In genomic region chr9:122212473-122213004, GRCh38 we compare ENCODE assay signal across 22 cellular contexts. TPM values are rescaled to one million over a fixed set of nuclear protein-coding genes. Genes with fewer than 3 reads are reported as not detected.
DNase-seq lines count a peak whose midpoint lies in the region; TF ChIP-seq lines count a peak whose summit lies in the region.
"Had no signal": no experiment of that assay in that cellular context is flagged by ENCODE, and none has a peak within 500 bp of the region (broad histone marks: within the 10 kb centered on the region; RNA-seq: fewer than 3 reads in every experiment).

No MANE protein-coding gene starts in this region.

- no peaks in the 10 kb centered on the region for H3K79me2 ChIP-seq in osteoblast (ENCODE audit: insufficient read depth, low read length)

- no peak overlapping the region for H3K27ac Mint-ChIP-seq in activated CD4-positive, alpha-beta memory T cell treated with anti-CD3 and anti-CD28 coated beads for 36 hours
- H3K27ac Mint-ChIP-seq in activated CD4-positive, alpha-beta memory T cell treated with anti-CD3 and anti-CD28 coated beads, Interleukin-2, amount 10 ng/mL, durations not matched to agents 7 days and 5 days: no peak overlapping the region
- no peak overlapping the region for H3K27ac Mint-ChIP-seq in brain
- H3K27ac Mint-ChIP-seq: activated T-cell treated with anti-CD3 and anti-CD28 coated beads, Interleukin-2, amount 50 U/mL, for 24 hours had no signal

- H3K4me1 Mint-ChIP-seq in activated CD4-positive, alpha-beta memory T cell treated with anti-CD3 and anti-CD28 coated beads for 36 hours (ENCODE audit: low read depth): peaks cover 4% of the 10 kb centered on the region
- peaks cover 8% of the 10 kb centered on the region for H3K4me1 Mint-ChIP-seq in activated CD4-positive, alpha-beta memory T cell treated with anti-CD3 and anti-CD28 coated beads, Interleukin-2, amount 10 ng/mL, durations not matched to agents 7 days and 5 days
- peaks cover 15% of the 10 kb centered on the region for H3K4me1 Mint-ChIP-seq in brain

- TF ChIP-seq CTCF in NB4 (IDR thresholded peaks at IDR 0.05; ENCODE audit: low read depth, low read length): no peak
- TF ChIP-seq CTCF in brain (conservative IDR thresholded peaks at IDR 0.05): no peak
- no peak for TF ChIP-seq CTCF in osteoblast (IDR thresholded peaks at IDR 0.05; ENCODE audit: extremely low read depth, low read depth, low read length)
- no peak for TF ChIP-seq CTCF in colonic mucosa (IDR thresholded peaks at IDR 0.05)

- no peak for TF ChIP-seq POLR2A in NB4 (IDR thresholded peaks at IDR 0.05; ENCODE audit: extremely low read depth, insufficient read length)

- H3K4me1 ChIP-seq in osteoblast (ENCODE audit: insufficient read depth, low read length) (no peaks in the 10 kb centered on the region), colonic mucosa (peaks cover 8% of the 10 kb centered on the region)

- H3K4me3 ChIP-seq in NB4 (ENCODE audit: low read depth, low read length): peak overlapping the region; percentile 67
- H3K4me3 ChIP-seq in osteoblast (ENCODE audit: insufficient read depth, low read length): no peak overlapping the region
- H3K4me3 ChIP-seq in colonic mucosa: no peak overlapping the region

- H2AFZ ChIP-seq in osteoblast (ENCODE audit: low read length): no peak overlapping the region

- CTCF ChIA-PET in activated CD4-positive, alpha-beta memory T cell treated with anti-CD3 and anti-CD28 coated beads for 36 hours (lab: Charles Lee): no interaction called here
- CTCF ChIA-PET in activated CD4-positive, alpha-beta memory T cell treated with anti-CD3 and anti-CD28 coated beads, Interleukin-2, amount 10 ng/mL, durations not matched to agents 7 days and 5 days (lab: Charles Lee): interaction anchor here (0.5 kb wide), 1 partner anchor 60 kb away, joined by 3 read pairs; no protein-coding TSS in a partner anchor

- H4K20me1 ChIP-seq in osteoblast (ENCODE audit: insufficient read depth, low read length): no peaks in the 10 kb centered on the region

- H3K36me3 Mint-ChIP-seq in activated CD4-positive, alpha-beta memory T cell treated with anti-CD3 and anti-CD28 coated beads for 36 hours: no peaks in the 10 kb centered on the region
- no peaks in the 10 kb centered on the region for H3K36me3 Mint-ChIP-seq in activated CD4-positive, alpha-beta memory T cell treated with anti-CD3 and anti-CD28 coated beads, Interleukin-2, amount 10 ng/mL, durations not matched to agents 7 days and 5 days (ENCODE audit: low read depth)
- no peaks in the 10 kb centered on the region for H3K36me3 Mint-ChIP-seq in brain

- H3K27me3 ChIP-seq in osteoblast (ENCODE audit: insufficient read depth, low read length) (peaks cover 64% of the 10 kb centered on the region), colonic mucosa (peaks cover 54% of the 10 kb centered on the region)

- peaks cover 60% of the 10 kb centered on the region for H3K27me3 Mint-ChIP-seq in activated CD4-positive, alpha-beta memory T cell treated with anti-CD3 and anti-CD28 coated beads for 36 hours
- peaks cover 62% of the 10 kb centered on the region for H3K27me3 Mint-ChIP-seq in activated CD4-positive, alpha-beta memory T cell treated with anti-CD3 and anti-CD28 coated beads, Interleukin-2, amount 10 ng/mL, durations not matched to agents 7 days and 5 days
- H3K27me3 Mint-ChIP-seq in brain: peaks cover 93% of the 10 kb centered on the region

- H3K36me3 ChIP-seq in osteoblast (ENCODE audit: insufficient read depth, low read length): no peaks in the 10 kb centered on the region
- no peaks in the 10 kb centered on the region for H3K36me3 ChIP-seq in colonic mucosa
- H3K36me3 ChIP-seq: vagina had no signal

- POLR2A ChIA-PET in activated CD4-positive, alpha-beta memory T cell treated with anti-CD3 and anti-CD28 coated beads for 36 hours (lab: Charles Lee): no interaction called here
- POLR2A ChIA-PET in activated CD4-positive, alpha-beta memory T cell treated with anti-CD3 and anti-CD28 coated beads, Interleukin-2, amount 10 ng/mL, durations not matched to agents 7 days and 5 days (lab: Charles Lee): no interaction called here

- H3K4me2 ChIP-seq in osteoblast (ENCODE audit: insufficient read depth, low read length): no peak overlapping the region

- DNase-seq in activated CD4-positive, alpha-beta memory T cell treated with anti-CD3 and anti-CD28 coated beads for 36 hours: no peak
- no peak for DNase-seq in activated CD4-positive, alpha-beta memory T cell treated with anti-CD3 and anti-CD28 coated beads, Interleukin-2, amount 10 ng/mL, durations not matched to agents 7 days and 5 days
- no peak for DNase-seq in NB4 (ENCODE audit: low read depth)
- peak; percentile 67 for DNase-seq in osteoblast (ENCODE audit: insufficient read length, low spot score, missing footprints)
- DNase-seq in NCI-H446 treated with DMSO at 0.1 percent for 48 hours (lab: John Stamatoyannopoulos, UW): no peak
- no peak for DNase-seq in DMS79 treated with DMSO at 0.1 percent for 48 hours (lab: John Stamatoyannopoulos, UW)
- DNase-seq in colonic mucosa: no peak
- DNase-seq: activated CD4-positive, alpha-beta T cell treated with anti-CD3 and anti-CD28 coated beads for 48 hours; activated T-cell treated with anti-CD3 and anti-CD28 coated beads, Interleukin-2, amount 50 U/mL, for 24 hours; anterior cingulate cortex; Calu3; kidney glomerular epithelial cell; mesenchymal stem cell; NCI-H1436 treated with DMSO at 0.1 percent for 48 hours; right cardiac atrium; T1000 had no signal

- no peaks in the 10 kb centered on the region for H3K9me3 ChIP-seq in osteoblast (ENCODE audit: low read depth, low read length)
- H3K9me3 ChIP-seq in colonic mucosa: no peaks in the 10 kb centered on the region
- H3K9me3 ChIP-seq: vagina had no signal

- H3K4me3 Mint-ChIP-seq in activated CD4-positive, alpha-beta memory T cell treated with anti-CD3 and anti-CD28 coated beads for 36 hours: peak overlapping the region; percentile 18
- H3K4me3 Mint-ChIP-seq in activated CD4-positive, alpha-beta memory T cell treated with anti-CD3 and anti-CD28 coated beads, Interleukin-2, amount 10 ng/mL, durations not matched to agents 7 days and 5 days: no peak overlapping the region
- H3K4me3 Mint-ChIP-seq in brain: peak overlapping the region; percentile 54 to 79 (median 75)

- intact Hi-C loops in activated CD4-positive, alpha-beta memory T cell treated with anti-CD3 and anti-CD28 coated beads for 36 hours (cut with micrococcal nuclease): loop anchor here (10.0 kb wide), 1 partner anchor 132 kb away; no protein-coding TSS in a partner anchor
- intact Hi-C loops in colonic mucosa (cut with DNase I): no loop called here

- no peak overlapping the region for H3K27ac ChIP-seq in osteoblast (ENCODE audit: low read depth, low read length)
- H3K27ac ChIP-seq in colonic mucosa: no peak overlapping the region
- H3K27ac ChIP-seq: vagina had no signal

- no peaks in the 10 kb centered on the region for H3K9me3 Mint-ChIP-seq in activated CD4-positive, alpha-beta memory T cell treated with anti-CD3 and anti-CD28 coated beads for 36 hours
- no peaks in the 10 kb centered on the region for H3K9me3 Mint-ChIP-seq in activated CD4-positive, alpha-beta memory T cell treated with anti-CD3 and anti-CD28 coated beads, Interleukin-2, amount 10 ng/mL, durations not matched to agents 7 days and 5 days
- peaks cover 0 to 12% (median 4%) of the 10 kb centered on the region in 5 experiments for H3K9me3 Mint-ChIP-seq in brain
- H3K9me3 Mint-ChIP-seq: activated T-cell treated with anti-CD3 and anti-CD28 coated beads, Interleukin-2, amount 50 U/mL, for 24 hours had no signal

- H3K9ac ChIP-seq in colonic mucosa (ENCODE audit: low read depth in 2 of 2, low read length in 2 of 2): no peak overlapping the region

RNA-seq across cellular contexts. Expression of gene LHX6, which starts 16.2 kb away (rescaled TPM):
- not detected for total RNA-seq in activated CD4-positive, alpha-beta memory T cell treated with anti-CD3 and anti-CD28 coated beads for 36 hours
- total RNA-seq in activated CD4-positive, alpha-beta memory T cell treated with anti-CD3 and anti-CD28 coated beads, Interleukin-2, amount 10 ng/mL, durations not matched to agents 7 days and 5 days: not detected
- 2.6 TPM for polyA plus RNA-seq in brain (ENCODE audit: insufficient read depth, low read depth, low replicate concordance)
- total RNA-seq in osteoblast (not detected in 2 replicates), colonic mucosa (1 to 10 TPM; 1.1 to 1.2 TPM)
- total RNA-seq: chondrocyte, fibroblast of villous mesenchyme had no signal

RNA-seq across cellular contexts. Expression of gene RBM18, which starts 52.1 kb away (rescaled TPM):
- total RNA-seq in activated CD4-positive, alpha-beta memory T cell treated with anti-CD3 and anti-CD28 coated beads for 36 hours: 10 to 100 TPM; 25.1 to 25.9 TPM
- 10 to 100 TPM; 21.6 to 25.6 TPM for total RNA-seq in activated CD4-positive, alpha-beta memory T cell treated with anti-CD3 and anti-CD28 coated beads, Interleukin-2, amount 10 ng/mL, durations not matched to agents 7 days and 5 days
- 25.6 TPM for polyA plus RNA-seq in brain (ENCODE audit: insufficient read depth, low read depth, low replicate concordance)
- total RNA-seq in osteoblast (10.0 and 10.9 TPM in 2 replicates), colonic mucosa (10 to 100 TPM; 21.5 TPM)

RNA-seq across cellular contexts. Expression of gene MRRF, which starts 52.1 kb away (rescaled TPM):
- 10 to 100 TPM; 47.2 to 52.5 TPM for total RNA-seq in activated CD4-positive, alpha-beta memory T cell treated with anti-CD3 and anti-CD28 coated beads for 36 hours
- total RNA-seq in activated CD4-positive, alpha-beta memory T cell treated with anti-CD3 and anti-CD28 coated beads, Interleukin-2, amount 10 ng/mL, durations not matched to agents 7 days and 5 days: 10 to 100 TPM; 27.0 to 29.2 TPM
- 20.4 TPM for polyA plus RNA-seq in brain (ENCODE audit: insufficient read depth, low read depth, low replicate concordance)
- total RNA-seq in osteoblast (35.8 and 41.5 TPM in 2 replicates), colonic mucosa (10 to 100 TPM; 53.3 to 70.8 TPM)

RNA-seq across cellular contexts. Expression of gene MORN5, which starts 52.8 kb away (rescaled TPM):
- not detected for total RNA-seq in activated CD4-positive, alpha-beta memory T cell treated with anti-CD3 and anti-CD28 coated beads for 36 hours
- not detected for total RNA-seq in activated CD4-positive, alpha-beta memory T cell treated with anti-CD3 and anti-CD28 coated beads, Interleukin-2, amount 10 ng/mL, durations not matched to agents 7 days and 5 days
- polyA plus RNA-seq in brain (ENCODE audit: insufficient read depth, low read depth, low replicate concordance): 11.9 TPM
- total RNA-seq in osteoblast (0.36 TPM in 1 of 2 replicates, not detected in the other), colonic mucosa (1 to 10 TPM in 1 of 2 donors, not detected in 1; 7.0 TPM)
- total RNA-seq: Calu3, chondrocyte, fibroblast of villous mesenchyme, HT1080, right cardiac atrium, Right ventricle myocardium inferior, vagina had no signal

RNA-seq across cellular contexts. Expression of gene NDUFA8, which starts 53.0 kb away (rescaled TPM):
- 10 to 100 TPM; 48.3 to 53.3 TPM for total RNA-seq in activated CD4-positive, alpha-beta memory T cell treated with anti-CD3 and anti-CD28 coated beads for 36 hours
- 10 to 100 TPM; 36.1 to 37.0 TPM for total RNA-seq in activated CD4-positive, alpha-beta memory T cell treated with anti-CD3 and anti-CD28 coated beads, Interleukin-2, amount 10 ng/mL, durations not matched to agents 7 days and 5 days
- polyA plus RNA-seq in brain (ENCODE audit: insufficient read depth, low read depth, low replicate concordance): 207 TPM
- total RNA-seq in osteoblast (17.0 and 18.3 TPM in 2 replicates), colonic mucosa (100 to 1,000 TPM in 1 of 2 donors, 10 to 100 TPM in 1; 77.4 to 103 TPM)
